In genomic region chr4:175691791-175692190, GRCh38 we compare ENCODE assay signal across 3 cellular contexts.
"Had no signal": no experiment of that assay in that cellular context is flagged by ENCODE, and none has a peak within 500 bp of the region (broad histone marks: within the 10 kb centered on the region; RNA-seq: fewer than 3 reads in every experiment).

No MANE protein-coding gene starts in this region.

- DNase-seq: H9, HCEC 1CT, IMR-90 had no signal
